Comparison of ENCODE assay signal across 8 cellular contexts in the genomic region with DNA sequence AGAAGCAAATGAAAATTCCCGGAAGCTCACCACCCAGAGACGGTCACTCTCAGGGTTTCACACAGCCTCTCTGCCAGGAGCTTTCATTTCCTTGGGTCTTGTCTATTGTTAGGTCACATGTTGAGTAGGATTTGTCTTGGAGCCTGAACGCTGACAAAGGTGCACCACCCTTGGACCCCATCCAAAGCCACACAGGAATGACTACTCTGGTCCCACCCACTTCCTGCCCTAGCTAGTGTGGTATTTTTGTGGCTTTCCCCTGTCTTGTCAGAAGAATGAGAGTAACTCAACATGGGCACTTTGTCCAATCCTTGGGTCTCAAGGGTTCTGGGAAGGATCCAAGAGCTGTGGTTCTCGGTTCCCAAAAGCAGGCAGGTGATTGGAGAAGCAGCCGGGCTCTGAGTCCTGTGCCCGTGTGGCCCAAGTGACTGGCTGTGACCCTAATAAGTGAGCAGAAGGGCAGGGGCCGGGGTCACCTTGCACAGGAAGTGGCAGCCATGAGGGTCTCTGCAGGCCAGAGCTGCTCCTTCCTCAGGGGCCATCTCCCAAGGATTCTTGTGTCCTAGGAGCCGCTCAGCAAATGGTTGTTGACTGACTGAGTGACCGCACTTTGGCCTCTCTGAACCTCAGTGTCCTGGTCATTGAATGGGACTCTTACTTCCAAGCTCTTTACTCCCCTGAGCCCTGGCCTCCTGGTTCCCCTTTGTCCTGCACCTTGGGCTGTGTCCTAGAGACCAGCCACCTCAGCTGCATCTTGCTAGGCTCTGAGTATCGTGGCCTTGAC. TPM values are rescaled to one million over a fixed set of nuclear protein-coding genes. Genes with fewer than 3 reads are reported as not detected.
DNase-seq lines count a peak whose midpoint lies in the region; ATAC-seq and TF ChIP-seq lines count a peak whose summit lies in the region.

No MANE protein-coding gene starts in this region.

- H3K4me1 ChIP-seq in CD8-positive, alpha-beta T cell (ENCODE audit: insufficient read depth, low read length), result peaks cover 71% of the 10 kb centered on the region
- peaks cover 10% of the 10 kb centered on the region for H3K4me1 ChIP-seq in neural progenitor cell

- no peaks in the 10 kb centered on the region for H3F3A ChIP-seq in neural progenitor cell (ENCODE audit: low read depth)

- peaks cover 78% of the 10 kb centered on the region for H3K4me1 Mint-ChIP-seq in CD8-positive, alpha-beta T cell (ENCODE audit: low read depth)
- peaks cover 46% of the 10 kb centered on the region for H3K4me1 Mint-ChIP-seq in T-helper 1 cell treated with Interleukin-12 subunit alpha and Interleukin-12 subunit beta and Interleukin-4 antibody, amounts not matched to agents 30 μg/mL and 1 μg/mL, for 36 hours (ENCODE audit: low read depth)
- H3K4me1 Mint-ChIP-seq in neural progenitor cell, result peaks cover 3% of the 10 kb centered on the region

- CTCF ChIA-PET in CD8-positive, alpha-beta T cell (lab: Charles Lee), result interaction anchor here (0.6 to 5.8 kb wide), 19 partner anchors 9 to 612 kb away, joined by 3 to 27 read pairs (median 3); no protein-coding TSS in a partner anchor

- no peak overlapping the region for H3K9ac ChIP-seq in neural progenitor cell

- H3K4me3 Mint-ChIP-seq in CD8-positive, alpha-beta T cell, result peak overlapping the region; percentile 81
- peak overlapping the region; percentile 76 for H3K4me3 Mint-ChIP-seq in T-helper 1 cell treated with Interleukin-12 subunit alpha and Interleukin-12 subunit beta and Interleukin-4 antibody, amounts not matched to agents 30 μg/mL and 1 μg/mL, for 36 hours
- H3K4me3 Mint-ChIP-seq in neural progenitor cell, result no peak overlapping the region

- no peaks in the 10 kb centered on the region for H3K27me3 ChIP-seq in CD8-positive, alpha-beta T cell (ENCODE audit: insufficient read depth, low read length)
- H3K27me3 ChIP-seq in neural progenitor cell (no peaks in the 10 kb centered on the region), dorsolateral prefrontal cortex (peaks cover 0 to 8% (median 0%) of the 10 kb centered on the region in 45 donors)

- no peak for TF ChIP-seq CTCF in CD8-positive, alpha-beta T cell (IDR thresholded peaks at IDR 0.05)
- TF ChIP-seq CTCF in astrocyte of the spinal cord (IDR thresholded peaks at IDR 0.05; ENCODE audit: low read depth, low read length), result no peak
- TF ChIP-seq CTCF in neural progenitor cell (IDR thresholded peaks at IDR 0.05), result no peak
- TF ChIP-seq CTCF in dorsolateral prefrontal cortex (IDR thresholded peaks at IDR 0.05 in 54 of 56, conservative IDR thresholded peaks at IDR 0.05 in 2 of 56; ENCODE audit: low read depth in 1 of 56, partially characterized antibody in 56 of 56), result no peak

- in situ Hi-C loops in astrocyte of the spinal cord (cut with HindIII; ENCODE audit: low sequenced_read_pairs), result no loop called here

- no peaks in the 10 kb centered on the region for H4K20me1 ChIP-seq in neural progenitor cell (ENCODE audit: low read depth)

- H3K4me3 ChIP-seq in CD8-positive, alpha-beta T cell (ENCODE audit: low read depth, low read length), result peak overlapping the region; percentile 31
- H3K4me3 ChIP-seq in astrocyte of the spinal cord (ENCODE audit: low read depth, low read length), result no peak overlapping the region
- no peak overlapping the region for H3K4me3 ChIP-seq in neural progenitor cell
- no peak overlapping the region for H3K4me3 ChIP-seq in dorsolateral prefrontal cortex

- POLR2A ChIA-PET in CD8-positive, alpha-beta T cell (lab: Charles Lee), result interaction anchor here (0.6 to 3.7 kb wide), 19 partner anchors 9 to 180 kb away, joined by 3 to 37 read pairs (median 4); partner anchors contain the start of gene NINJ1

- peak overlapping the region; percentile 49 for H3K27ac ChIP-seq in CD8-positive, alpha-beta T cell (ENCODE audit: low read depth, low read length)
- H3K27ac ChIP-seq in neural progenitor cell (no peak overlapping the region), dorsolateral prefrontal cortex (no peak overlapping the region)

- H3K36me3 Mint-ChIP-seq in CD8-positive, alpha-beta T cell, result no peaks in the 10 kb centered on the region
- peaks cover 4% of the 10 kb centered on the region for H3K36me3 Mint-ChIP-seq in T-helper 1 cell treated with Interleukin-12 subunit alpha and Interleukin-12 subunit beta and Interleukin-4 antibody, amounts not matched to agents 30 μg/mL and 1 μg/mL, for 36 hours (ENCODE audit: low read depth)
- no peaks in the 10 kb centered on the region for H3K36me3 Mint-ChIP-seq in neural progenitor cell

- H3K4me2 ChIP-seq in neural progenitor cell, result no peak overlapping the region

- H3K9me3 ChIP-seq in CD8-positive, alpha-beta T cell (ENCODE audit: low read length), result no peaks in the 10 kb centered on the region
- no peaks in the 10 kb centered on the region for H3K9me3 ChIP-seq in neural progenitor cell (ENCODE audit: low read depth)

- intact Hi-C loops in CD8-positive, alpha-beta T cell (cut with DNase I, micrococcal nuclease), result loop anchor here (1.0 to 5.0 kb wide), 4 partner anchors 9 to 111 kb away; partner anchors contain the start of gene ZNF484 (in 1 of the 2)
- intact Hi-C loops in dorsolateral prefrontal cortex (cut with DNase I), result no loop called here

- H3K9me3 Mint-ChIP-seq in CD8-positive, alpha-beta T cell, result no peaks in the 10 kb centered on the region
- H3K9me3 Mint-ChIP-seq in T-helper 1 cell treated with Interleukin-12 subunit alpha and Interleukin-12 subunit beta and Interleukin-4 antibody, amounts not matched to agents 30 μg/mL and 1 μg/mL, for 36 hours, result no peaks in the 10 kb centered on the region
- no peaks in the 10 kb centered on the region for H3K9me3 Mint-ChIP-seq in neural progenitor cell

- DNase-seq in CD8-positive, alpha-beta T cell, result peak; percentile 53 to 90 (median 86)
- DNase-seq in astrocyte of the spinal cord (ENCODE audit: low read depth, low spot score) (peak; percentile 9), neural progenitor cell (ENCODE audit: low spot score) (no peak), DMS 273 treated with DMSO at 0.1 percent for 48 hours (lab: John Stamatoyannopoulos, UW) (no peak), iPS-NIHi11 (ENCODE audit: low spot score) (no peak), dorsolateral prefrontal cortex (no peak)

- no peaks in the 10 kb centered on the region for H3K27me3 Mint-ChIP-seq in CD8-positive, alpha-beta T cell (ENCODE audit: low read depth)
- H3K27me3 Mint-ChIP-seq in T-helper 1 cell treated with Interleukin-12 subunit alpha and Interleukin-12 subunit beta and Interleukin-4 antibody, amounts not matched to agents 30 μg/mL and 1 μg/mL, for 36 hours (ENCODE audit: low read depth), result peaks cover 8% of the 10 kb centered on the region
- peaks cover 2% of the 10 kb centered on the region for H3K27me3 Mint-ChIP-seq in neural progenitor cell (ENCODE audit: insufficient read depth, low read depth)

- peak; percentile 87 for ATAC-seq in CD8-positive, alpha-beta T cell
- peak; percentile 60 for ATAC-seq in HG03045 (IDR thresholded peaks at IDR 0.05; ENCODE audit: unreplicated experiment)

- no peaks in the 10 kb centered on the region for H3K36me3 ChIP-seq in CD8-positive, alpha-beta T cell (ENCODE audit: insufficient read depth, low read length)
- no peaks in the 10 kb centered on the region for H3K36me3 ChIP-seq in neural progenitor cell

- peak overlapping the region; percentile 97 for H3K27ac Mint-ChIP-seq in CD8-positive, alpha-beta T cell
- H3K27ac Mint-ChIP-seq in T-helper 1 cell treated with Interleukin-12 subunit alpha and Interleukin-12 subunit beta and Interleukin-4 antibody, amounts not matched to agents 30 μg/mL and 1 μg/mL, for 36 hours, result peak overlapping the region; percentile 83
- peak overlapping the region; percentile 39 for H3K27ac Mint-ChIP-seq in neural progenitor cell

- H3K79me2 ChIP-seq in neural progenitor cell (ENCODE audit: low read depth), result no peaks in the 10 kb centered on the region

- H2AFZ ChIP-seq in neural progenitor cell (replicated peaks), result no peak overlapping the region

RNA-seq across cellular contexts. Expression of gene FGD3, which starts 6.9 kb away (rescaled TPM):
- total RNA-seq in CD8-positive, alpha-beta T cell, result 10 to 100 TPM; 87.8 to 99.3 TPM
- total RNA-seq in neural progenitor cell (ENCODE audit: low replicate concordance), result 0.56 and 0.68 TPM in 2 replicates
- 10 to 100 TPM in 1 of 120 experiments, 1 to 10 TPM in 118, under 1 TPM in 1; 0.84 to 13.0 (median 3.0) TPM for total RNA-seq in dorsolateral prefrontal cortex

Comparison
In these comparisons a context has a peak if more than half of its experiments do, and no peak if none do; other contexts are left out.
1. DNase-seq: peak in CD8-positive, alpha-beta T cell (7 of 7) and astrocyte of the spinal cord (single experiment); none in neural progenitor cell (single experiment), DMS 273 treated with DMSO at 0.1 percent for 48 hours (single experiment), iPS-NIHi11 (single experiment) and dorsolateral prefrontal cortex (0 of 10).
2. H3K27ac Mint-ChIP-seq: peak in every context shown above with its lines; median percentile 97 in CD8-positive, alpha-beta T cell; 83 in T-helper 1 cell treated with Interleukin-12 subunit alpha and Interleukin-12 subunit beta and Interleukin-4 antibody, amounts not matched to agents 30 μg/mL and 1 μg/mL, for 36 hours; 39 in neural progenitor cell.
3. RNA of gene FGD3, which starts 6.9 kb away (total RNA-seq): 87.8 to 99.3 TPM in CD8-positive, alpha-beta T cell; 0.84 to 13.0 TPM in dorsolateral prefrontal cortex and 0.56 to 0.68 TPM in neural progenitor cell; every median in the first group is over 4 times any median in the second.
4. intact Hi-C loops: an anchor here in CD8-positive, alpha-beta T cell (1.0 to 5.0 kb wide); none called in dorsolateral prefrontal cortex.